ENCODE assay signal across 8 cellular contexts in the genomic region with DNA sequence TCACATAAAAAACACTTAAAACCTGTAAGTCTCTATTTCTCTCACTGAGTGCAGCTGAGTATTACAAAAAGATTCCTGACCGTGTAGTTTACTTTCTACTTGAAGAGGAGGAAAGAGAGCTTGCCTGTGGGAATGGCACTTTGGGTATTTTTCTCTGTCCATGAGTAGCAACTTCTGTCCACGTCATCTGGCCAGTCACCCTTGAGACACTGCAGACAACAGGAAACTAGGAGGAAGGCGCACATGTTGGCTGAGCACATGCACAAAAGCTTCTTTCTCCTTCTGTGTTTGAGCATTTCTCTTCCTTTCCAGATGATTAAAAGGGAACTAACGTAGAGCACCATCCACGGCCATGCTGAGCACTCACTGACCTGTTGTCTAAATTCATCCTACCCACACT. TPM values are rescaled to one million over a fixed set of nuclear protein-coding genes. Genes with fewer than 3 reads are reported as not detected.
DNase-seq lines count a peak whose midpoint lies in the region; ATAC-seq, FAIRE-seq and TF ChIP-seq lines count a peak whose summit lies in the region.

No MANE protein-coding gene starts in this region.

- no peaks in the 10 kb centered on the region for H3K9me3 ChIP-seq in mesenchymal stem cell (ENCODE audit: control insufficient read depth, low read length)

- no peak overlapping the region for H3K27ac ChIP-seq in mesenchymal stem cell (ENCODE audit: low read length, poor library complexity, severe bottlenecking)

- peaks cover 33 to 59% (median 45%) of the 10 kb centered on the region in 3 donors for H3K4me1 Mint-ChIP-seq in IgD-negative memory B cell
- H3K4me1 Mint-ChIP-seq in Calu3 (ENCODE audit: low read depth, unreplicated experiment) = no peaks in the 10 kb centered on the region

- no peak overlapping the region for H2BK5ac ChIP-seq in mesenchymal stem cell (ENCODE audit: low read depth, low read length, poor library complexity, severe bottlenecking)

- H3K9me3 Mint-ChIP-seq in IgD-negative memory B cell (no peaks in the 10 kb centered on the region), Calu3 (ENCODE audit: low read depth, unreplicated experiment) (no peaks in the 10 kb centered on the region)

- intact Hi-C loops in Calu3 (cut with micrococcal nuclease; ENCODE audit: unreplicated experiment) = no loop called here

- H3K18ac ChIP-seq in mesenchymal stem cell (ENCODE audit: low read depth in 1 of 2, low read length in 2 of 2) = peak overlapping the region in 1 of 2 experiments; percentile 46

- H4K8ac ChIP-seq in mesenchymal stem cell (ENCODE audit: low read length) = no peak overlapping the region

- H3K27me3 Mint-ChIP-seq in IgD-negative memory B cell (peaks cover 2% of the 10 kb centered on the region), Calu3 (ENCODE audit: unreplicated experiment) (peaks cover 72% of the 10 kb centered on the region)

- no peak overlapping the region for H2AFZ ChIP-seq in mesenchymal stem cell (ENCODE audit: low read depth, low read length)

- DNase-seq in AG10803 (ENCODE audit: low read depth) (peak; percentile 69), bronchial epithelial cell (ENCODE audit: low read depth) (peak; percentile 82), mesenchymal stem cell (peak; percentile 82), D721Med (ENCODE audit: insufficient read length, low spot score) (no peak), Calu3 (no peak), NCI-H446 treated with DMSO at 0.1 percent for 48 hours (lab: John Stamatoyannopoulos, UW) (no peak)

- no peak overlapping the region for H3K9ac ChIP-seq in mesenchymal stem cell (ENCODE audit: low read length)

- H3K4me1 ChIP-seq in mesenchymal stem cell (ENCODE audit: control insufficient read depth, insufficient read depth, low read depth, low read length) = peaks cover 2% of the 10 kb centered on the region

- H3K27me3 ChIP-seq in bronchial epithelial cell (ENCODE audit: control insufficient read depth, insufficient read depth, low read length) (no peaks in the 10 kb centered on the region), mesenchymal stem cell (ENCODE audit: control insufficient read depth in 1 of 2, insufficient read depth in 1 of 2, low read length in 2 of 2) (peaks cover 0 to 38% of the 10 kb centered on the region in 2 experiments)

- no peak for ATAC-seq in GM19023 (IDR thresholded peaks at IDR 0.05; ENCODE audit: unreplicated experiment)

- no peak overlapping the region for H3K23ac ChIP-seq in mesenchymal stem cell (ENCODE audit: low read length in 2 of 2)

- peak overlapping the region in 1 of 2 experiments; percentile 21 for H2BK12ac ChIP-seq in mesenchymal stem cell (ENCODE audit: low read length in 2 of 2)

- H3K27ac Mint-ChIP-seq in IgD-negative memory B cell = peak overlapping the region; percentile 96 to 98 (median 98)
- no peak overlapping the region for H3K27ac Mint-ChIP-seq in Calu3 (ENCODE audit: unreplicated experiment)

- H3K36me3 Mint-ChIP-seq in IgD-negative memory B cell = peaks cover 44% of the 10 kb centered on the region
- no peaks in the 10 kb centered on the region for H3K36me3 Mint-ChIP-seq in Calu3 (ENCODE audit: insufficient read depth, unreplicated experiment)

- TF ChIP-seq CTCF in AG10803 (conservative IDR thresholded peaks at IDR 0.05; ENCODE audit: low read length) (no peak), bronchial epithelial cell (IDR thresholded peaks at IDR 0.05; ENCODE audit: insufficient read depth, low read length, severe bottlenecking) (no peak), D721Med (IDR thresholded peaks at IDR 0.05; ENCODE audit: insufficient read depth, missing control alignments) (no peak), Calu3 (IDR thresholded peaks at IDR 0.05; ENCODE audit: unreplicated experiment) (no peak)

- no peak overlapping the region for H3K4ac ChIP-seq in mesenchymal stem cell (ENCODE audit: low read depth in 1 of 2, low read length in 2 of 2)

- H2BK15ac ChIP-seq in mesenchymal stem cell (ENCODE audit: low read depth, poor library complexity, severe bottlenecking) = peak overlapping the region; percentile 2

- H3K4me3 ChIP-seq in AG10803 (ENCODE audit: low read length) (no peak overlapping the region), bronchial epithelial cell (ENCODE audit: low read depth, low read length) (no peak overlapping the region), mesenchymal stem cell (ENCODE audit: insufficient read depth in 1 of 2, low read depth in 1 of 2, low read length in 2 of 2) (no peak overlapping the region)

- BruUV-seq in Calu3 (replicated peaks; lab: Mats Ljungman, UMichigan) = no TSS peak

- FAIRE-seq in bronchial epithelial cell (lab: Jason Lieb, UNC) (no peak), D721Med (lab: Jason Lieb, UNC) (no peak)

- H3K79me1 ChIP-seq in mesenchymal stem cell (replicated peaks; ENCODE audit: low read length, poor library complexity, severe bottlenecking) = no peaks in the 10 kb centered on the region

- peak overlapping the region; percentile 82 to 100 (median 94) for H3K4me3 Mint-ChIP-seq in IgD-negative memory B cell
- H3K4me3 Mint-ChIP-seq in Calu3 (ENCODE audit: low read depth, unreplicated experiment) = no peak overlapping the region

- H4K91ac ChIP-seq in mesenchymal stem cell (ENCODE audit: low read length) = no peak overlapping the region

- H2BK120ac ChIP-seq in mesenchymal stem cell (ENCODE audit: low read depth, low read length) = no peak overlapping the region

- WGBS in mesenchymal stem cell = 15% methylated on average over 3 of the region's 5 CpGs

- H3K36me3 ChIP-seq in bronchial epithelial cell (ENCODE audit: control insufficient read depth, insufficient read depth, low read length) (no peaks in the 10 kb centered on the region), mesenchymal stem cell (ENCODE audit: control insufficient read depth in 1 of 2, insufficient read depth in 2 of 2, low read depth in 1 of 2, low read length in 2 of 2) (peaks cover 0 to 45% of the 10 kb centered on the region in 2 experiments)

- CTCF ChIA-PET in Calu3 (lab: Charles Lee) = no interaction called here

- H3K14ac ChIP-seq in mesenchymal stem cell (ENCODE audit: low read length in 2 of 2) = no peak overlapping the region

- no peak overlapping the region for H2AK5ac ChIP-seq in mesenchymal stem cell (ENCODE audit: low read length, severe bottlenecking)

- no peak overlapping the region for H3K4me2 ChIP-seq in mesenchymal stem cell (ENCODE audit: low read length, poor library complexity, severe bottlenecking)

RNA-seq across cellular contexts. Expression of a gene that starts 19.7 kb away (rescaled TPM):
- polyA plus RNA-seq in IgD-negative memory B cell = 8.4 TPM
- 5.0 and 5.9 TPM in 2 replicates for total RNA-seq in bronchial epithelial cell
- polyA plus RNA-seq in mesenchymal stem cell (2013, experiment 1 of 2) = 2.6 TPM
- polyA plus RNA-seq in mesenchymal stem cell (2013, experiment 2 of 2) = 2.5 TPM
- 1.4 and 1.9 TPM in 2 replicates for total RNA-seq in Calu3 (2022)

Comparison
In these comparisons a context has a peak if more than half of its experiments do, and no peak if none do; other contexts are left out.
1. DNase-seq: peak in AG10803 (single experiment), bronchial epithelial cell (single experiment) and mesenchymal stem cell (single experiment); none in D721Med (single experiment), Calu3 (single experiment) and NCI-H446 treated with DMSO at 0.1 percent for 48 hours (single experiment).